14 cellular contexts compared by ENCODE assay signal in the genomic region with DNA sequence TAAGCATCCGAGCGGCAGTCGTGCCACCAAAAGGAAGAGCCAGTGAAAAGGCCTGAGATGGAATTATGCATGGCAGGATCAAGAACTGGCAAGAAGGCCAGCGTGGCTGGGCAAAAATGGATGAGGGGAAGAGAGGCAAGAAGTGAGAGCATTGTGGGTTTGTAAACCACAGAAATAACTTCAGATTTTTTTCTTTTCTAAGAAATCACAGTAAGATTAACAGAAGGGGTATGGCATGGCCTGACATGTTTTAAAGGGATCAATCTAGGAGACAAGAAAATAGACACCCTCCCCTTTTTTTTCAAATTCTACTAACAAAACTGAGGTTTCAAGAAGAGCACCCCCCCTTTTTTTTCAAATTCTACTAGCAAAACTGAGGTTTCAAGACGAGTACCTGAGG.
DNase-seq lines count a peak whose midpoint lies in the region; ATAC-seq and TF ChIP-seq lines count a peak whose summit lies in the region.
"Had no signal": no experiment of that assay in that cellular context is flagged by ENCODE, and none has a peak within 500 bp of the region (broad histone marks: within the 10 kb centered on the region; RNA-seq: fewer than 3 reads in every experiment).

No MANE protein-coding gene starts in this region.

- ATAC-seq in DND-41 (ENCODE audit: insufficient read depth, low read depth): peak; percentile 85
- ATAC-seq: CD8-positive, alpha-beta T cell had no signal

- H3F3A ChIP-seq in MM.1S (ENCODE audit: insufficient read depth, low read length): no peaks in the 10 kb centered on the region

- H3K9me2 ChIP-seq in MM.1S (replicated peaks; ENCODE audit: insufficient read depth, low read length): no peaks in the 10 kb centered on the region

- H3K4me1 ChIP-seq in ACC112 (ENCODE audit: control insufficient read depth, insufficient read depth, low read length, unreplicated experiment) (peaks cover 10% of the 10 kb centered on the region), DND-41 (ENCODE audit: insufficient read depth, low read length) (peaks cover 13% of the 10 kb centered on the region), MM.1S (ENCODE audit: low read length) (no peaks in the 10 kb centered on the region)
- H3K4me1 ChIP-seq: BLaER1 had no signal

- H3K36me3 ChIP-seq in ACC112 (ENCODE audit: insufficient read depth, low read length) (no peaks in the 10 kb centered on the region), DND-41 (ENCODE audit: insufficient read depth, low read length) (no peaks in the 10 kb centered on the region), MM.1S (replicated peaks; ENCODE audit: insufficient read depth, low read length) (no peaks in the 10 kb centered on the region)
- H3K36me3 ChIP-seq: BLaER1 had no signal

- H2AFZ ChIP-seq in ACC112 (ENCODE audit: low read length, unreplicated experiment) (peak overlapping the region; percentile 76), DND-41 (ENCODE audit: low read depth, low read length) (no peak overlapping the region), MM.1S (ENCODE audit: low read length) (no peak overlapping the region)

- DNase-seq in DND-41 (peak; percentile 23), OCI-M1 (lab: John Stamatoyannopoulos, UW) (peak; percentile 2), NCI-H345 (lab: John Stamatoyannopoulos, UW) (no peak), GM19240 (ENCODE audit: insufficient read length, low spot score) (no peak), MM.1S (no peak)
- DNase-seq: CD8-positive, alpha-beta T cell; DMS 273 treated with DMSO at 0.1 percent for 48 hours; DMS79; GM23248; H7; HCEC 1CT had no signal

- no peak for TF ChIP-seq CTCF in DND-41 (IDR thresholded peaks at IDR 0.05; ENCODE audit: borderline replicate concordance, extremely low read depth, low read length, poor library complexity, severe bottlenecking)
- TF ChIP-seq CTCF in MM.1S (IDR thresholded peaks at IDR 0.05; ENCODE audit: low read length): no peak

- H3K79me2 ChIP-seq in ACC112 (ENCODE audit: control insufficient read depth, insufficient read depth, low read length, unreplicated experiment) (no peaks in the 10 kb centered on the region), DND-41 (ENCODE audit: insufficient read depth, low read length) (no peaks in the 10 kb centered on the region), MM.1S (ENCODE audit: low read length) (no peaks in the 10 kb centered on the region)

- H4K20me1 ChIP-seq in DND-41 (ENCODE audit: insufficient read depth, low read length): no peaks in the 10 kb centered on the region
- H4K20me1 ChIP-seq in MM.1S (ENCODE audit: insufficient read depth, low read length): no peaks in the 10 kb centered on the region
- H4K20me1 ChIP-seq: BLaER1 had no signal

- no peak overlapping the region for H3K4me3 ChIP-seq in ACC112 (ENCODE audit: low read depth, low read length)
- no peak overlapping the region for H3K4me3 ChIP-seq in DND-41 (ENCODE audit: low read depth in 1 of 2, low read length in 2 of 2)
- no peak overlapping the region for H3K4me3 ChIP-seq in MM.1S (ENCODE audit: low read length)
- H3K4me3 ChIP-seq: BLaER1, GM23248 had no signal

- H3K4me2 ChIP-seq in DND-41 (ENCODE audit: insufficient read depth, low read length) (no peak overlapping the region), MM.1S (ENCODE audit: low read depth, low read length) (no peak overlapping the region)
- H3K4me2 ChIP-seq: BLaER1 had no signal

- H3K27ac ChIP-seq in ACC112 (ENCODE audit: low read depth, low read length) (no peak overlapping the region), DND-41 (ENCODE audit: low read length) (no peak overlapping the region), MM.1S (ENCODE audit: low read length) (no peak overlapping the region)
- H3K27ac ChIP-seq: BLaER1, C4-2B, GM23248 had no signal

- no peaks in the 10 kb centered on the region for H3K9me3 ChIP-seq in DND-41 (ENCODE audit: insufficient read depth, low read length, severe bottlenecking)
- H3K9me3 ChIP-seq in MM.1S (replicated peaks; ENCODE audit: insufficient read depth, low read length): no peaks in the 10 kb centered on the region
- H3K9me3 ChIP-seq: BLaER1 had no signal

- H3K27me3 ChIP-seq in ACC112 (ENCODE audit: insufficient read depth, low read length) (no peaks in the 10 kb centered on the region), DND-41 (ENCODE audit: insufficient read depth, low read length, poor library complexity) (no peaks in the 10 kb centered on the region), MM.1S (replicated peaks; ENCODE audit: insufficient read depth, low read length) (no peaks in the 10 kb centered on the region)
- H3K27me3 ChIP-seq: BLaER1 had no signal

- H3K9ac ChIP-seq in DND-41 (ENCODE audit: low read depth, low read length) (no peak overlapping the region), MM.1S (ENCODE audit: low read length) (no peak overlapping the region)
- H3K9ac ChIP-seq: BLaER1, GM23248 had no signal

Comparison
In these comparisons a context has a peak if more than half of its experiments do, and no peak if none do; other contexts are left out.
1. DNase-seq: peak in DND-41 (single experiment) and OCI-M1 (single experiment); none in NCI-H345 (single experiment), GM19240 (single experiment) and MM.1S (single experiment).